11 cellular contexts compared by ENCODE assay signal in genomic region chr4:157115613-157116340, GRCh38. TPM values are rescaled to one million over a fixed set of nuclear protein-coding genes. Genes with fewer than 3 reads are reported as not detected.
DNase-seq lines count a peak whose midpoint lies in the region; ATAC-seq and TF ChIP-seq lines count a peak whose summit lies in the region.
"Had no signal": no experiment of that assay in that cellular context is flagged by ENCODE, and none has a peak within 500 bp of the region (broad histone marks: within the 10 kb centered on the region; RNA-seq: fewer than 3 reads in every experiment).

No MANE protein-coding gene starts in this region.

- H3K27ac Mint-ChIP-seq in type B pancreatic cell = peak overlapping the region; percentile 61
- H3K27ac Mint-ChIP-seq in activated T-helper 2 cell treated with anti-CD3 and anti-CD28 coated beads, Interferon-gamma antibody, Interleukin-2, Interleukin-4, amounts not matched to agents 10 μg/mL and 5 μg/mL and 100 μg/mL, durations not matched to agents 14 hours and 24 hours and 36 hours = no peak overlapping the region
- H3K27ac Mint-ChIP-seq: activated CD4-positive, alpha-beta memory T cell treated with anti-CD3 and anti-CD28 coated beads, Interleukin-2, amount 10 ng/mL, durations not matched to agents 7 days and 5 days; nephron progenitor cell had no signal

- no peak for TF ChIP-seq CTCF in HEK293 (tag by site-specific recombination; IDR thresholded peaks at IDR 0.05)
- no peak for TF ChIP-seq CTCF in type B pancreatic cell (conservative IDR thresholded peaks at IDR 0.05)
- no peak for TF ChIP-seq CTCF in psoas muscle (IDR thresholded peaks at IDR 0.05)

- peak; percentile 45 for DNase-seq in fibroblast of the conjunctiva (ENCODE audit: low read depth)
- DNase-seq in type B pancreatic cell (ENCODE audit: extremely low spot score, unreplicated experiment) = no peak
- no peak for DNase-seq in activated T-helper 2 cell treated with anti-CD3 and anti-CD28 coated beads, Interferon-gamma antibody, Interleukin-2, Interleukin-4, amounts not matched to agents 10 μg/mL and 5 μg/mL and 100 μg/mL, durations not matched to agents 14 hours and 24 hours and 36 hours (ENCODE audit: low spot score)
- no peak for DNase-seq in NCI-H82 (lab: John Stamatoyannopoulos, UW)
- DNase-seq in psoas muscle = no peak
- DNase-seq: activated CD4-positive, alpha-beta memory T cell treated with anti-CD3 and anti-CD28 coated beads, Interleukin-2, amount 10 ng/mL, durations not matched to agents 7 days and 5 days; nephron progenitor cell; stimulated activated CD4-positive, alpha-beta T cell treated with anti-CD3 and anti-CD28 coated beads, Interleukin-2, amount 100 ng/mL, for 24 hours had no signal

- POLR2A ChIA-PET in HEK293 (lab: Yijun Ruan, JAX) = no interaction called here

- no peaks in the 10 kb centered on the region for H3K27me3 ChIP-seq in psoas muscle (ENCODE audit: insufficient read depth in 3 of 3, low read length in 2 of 3)

- no peak overlapping the region for H3K27ac ChIP-seq in HEK293 (ENCODE audit: extremely low read depth, low read depth, low read length)
- no peak overlapping the region for H3K27ac ChIP-seq in psoas muscle
- H3K27ac ChIP-seq: HL-60 had no signal

- ATAC-seq in SK-N-SH treated with all-trans-retinoic acid at 6 μM for 48 hours = peak; percentile 96
- ATAC-seq in psoas muscle = no peak

- intact Hi-C loops in activated T-helper 2 cell treated with anti-CD3 and anti-CD28 coated beads, Interferon-gamma antibody, Interleukin-2, Interleukin-4, amounts not matched to agents 10 μg/mL and 5 μg/mL and 100 μg/mL, durations not matched to agents 14 hours and 24 hours and 36 hours (cut with micrococcal nuclease) = no loop called here
- intact Hi-C loops in psoas muscle (cut with DNase I) = no loop called here

- H3K4me1 ChIP-seq in HEK293 (ENCODE audit: control insufficient read depth, insufficient read depth, low read length) (peaks cover 2% of the 10 kb centered on the region; the same call in 1 of the 2 replicates), psoas muscle (no peaks in the 10 kb centered on the region)

- no peaks in the 10 kb centered on the region for H3K4me1 Mint-ChIP-seq in type B pancreatic cell (ENCODE audit: unreplicated experiment)
- H3K4me1 Mint-ChIP-seq in activated T-helper 2 cell treated with anti-CD3 and anti-CD28 coated beads, Interferon-gamma antibody, Interleukin-2, Interleukin-4, amounts not matched to agents 10 μg/mL and 5 μg/mL and 100 μg/mL, durations not matched to agents 14 hours and 24 hours and 36 hours (ENCODE audit: low read depth) = no peaks in the 10 kb centered on the region
- H3K4me1 Mint-ChIP-seq: activated CD4-positive, alpha-beta memory T cell treated with anti-CD3 and anti-CD28 coated beads, Interleukin-2, amount 10 ng/mL, durations not matched to agents 7 days and 5 days; nephron progenitor cell had no signal

- H3K9me3 ChIP-seq in HEK293 (ENCODE audit: control insufficient read depth, insufficient read depth, low read depth, low read length) (no peaks in the 10 kb centered on the region), psoas muscle (no peaks in the 10 kb centered on the region)

- no peak overlapping the region for H3K4me3 Mint-ChIP-seq in type B pancreatic cell
- no peak overlapping the region for H3K4me3 Mint-ChIP-seq in activated T-helper 2 cell treated with anti-CD3 and anti-CD28 coated beads, Interferon-gamma antibody, Interleukin-2, Interleukin-4, amounts not matched to agents 10 μg/mL and 5 μg/mL and 100 μg/mL, durations not matched to agents 14 hours and 24 hours and 36 hours (ENCODE audit: low read depth)
- H3K4me3 Mint-ChIP-seq: activated CD4-positive, alpha-beta memory T cell treated with anti-CD3 and anti-CD28 coated beads, Interleukin-2, amount 10 ng/mL, durations not matched to agents 7 days and 5 days; nephron progenitor cell had no signal

- H3K36me3 ChIP-seq in HEK293 (ENCODE audit: control insufficient read depth in 2 of 2, insufficient read depth in 1 of 2, low read length in 2 of 2) (no peaks in the 10 kb centered on the region), psoas muscle (ENCODE audit: insufficient read depth in 1 of 2, low read depth in 1 of 2) (no peaks in the 10 kb centered on the region)

- H3K9me3 Mint-ChIP-seq in type B pancreatic cell = no peaks in the 10 kb centered on the region
- no peaks in the 10 kb centered on the region for H3K9me3 Mint-ChIP-seq in activated T-helper 2 cell treated with anti-CD3 and anti-CD28 coated beads, Interferon-gamma antibody, Interleukin-2, Interleukin-4, amounts not matched to agents 10 μg/mL and 5 μg/mL and 100 μg/mL, durations not matched to agents 14 hours and 24 hours and 36 hours
- H3K9me3 Mint-ChIP-seq: nephron progenitor cell had no signal

- WGBS in psoas muscle, 3 donors = 71 to 74% (median 73%) methylated on average over 3 of the region's 3 CpGs

- H3K4me3 ChIP-seq in HEK293 (ENCODE audit: low read depth, low read length) = no peak overlapping the region
- no peak overlapping the region for H3K4me3 ChIP-seq in psoas muscle

- H3K36me3 Mint-ChIP-seq in type B pancreatic cell = no peaks in the 10 kb centered on the region
- no peaks in the 10 kb centered on the region for H3K36me3 Mint-ChIP-seq in activated T-helper 2 cell treated with anti-CD3 and anti-CD28 coated beads, Interferon-gamma antibody, Interleukin-2, Interleukin-4, amounts not matched to agents 10 μg/mL and 5 μg/mL and 100 μg/mL, durations not matched to agents 14 hours and 24 hours and 36 hours (ENCODE audit: low read depth)

- CTCF ChIA-PET in HEK293 (lab: Yijun Ruan, JAX) = interaction anchor here (0.6 kb wide), 1 partner anchor 1486 kb away, joined by 3 read pairs; no protein-coding TSS in a partner anchor

- no peaks in the 10 kb centered on the region for H3K27me3 Mint-ChIP-seq in type B pancreatic cell
- no peaks in the 10 kb centered on the region for H3K27me3 Mint-ChIP-seq in activated T-helper 2 cell treated with anti-CD3 and anti-CD28 coated beads, Interferon-gamma antibody, Interleukin-2, Interleukin-4, amounts not matched to agents 10 μg/mL and 5 μg/mL and 100 μg/mL, durations not matched to agents 14 hours and 24 hours and 36 hours (ENCODE audit: low read depth)
- H3K27me3 Mint-ChIP-seq: activated CD4-positive, alpha-beta memory T cell treated with anti-CD3 and anti-CD28 coated beads, Interleukin-2, amount 10 ng/mL, durations not matched to agents 7 days and 5 days had no signal

TF ChIP-seq in HEK293, 187 proteins besides CTCF, POLR2A, EP300 and RAD21 (continues in another document):
- TF ChIP-seq GLI4 (tag by site-specific recombination; IDR thresholded peaks at IDR 0.05) = no peak
- TF ChIP-seq ZNF571 (tag by site-specific recombination; IDR thresholded peaks at IDR 0.05) = no peak
- TF ChIP-seq, protein P1, sequence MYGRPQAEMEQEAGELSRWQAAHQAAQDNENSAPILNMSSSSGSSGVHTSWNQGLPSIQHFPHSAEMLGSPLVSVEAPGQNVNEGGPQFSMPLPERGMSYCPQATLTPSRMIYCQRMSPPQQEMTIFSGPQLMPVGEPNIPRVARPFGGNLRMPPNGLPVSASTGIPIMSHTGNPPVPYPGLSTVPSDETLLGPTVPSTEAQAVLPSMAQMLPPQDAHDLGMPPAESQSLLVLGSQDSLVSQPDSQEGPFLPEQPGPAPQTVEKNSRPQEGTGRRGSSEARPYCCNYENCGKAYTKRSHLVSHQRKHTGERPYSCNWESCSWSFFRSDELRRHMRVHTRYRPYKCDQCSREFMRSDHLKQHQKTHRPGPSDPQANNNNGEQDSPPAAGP (tag by site-specific recombination; IDR thresholded peaks at IDR 0.05) = no peak
- TF ChIP-seq ZNF37A (tag by site-specific recombination; IDR thresholded peaks at IDR 0.05) = no peak
- no peak for TF ChIP-seq ZNF175 (tag by site-specific recombination; IDR thresholded peaks at IDR 0.05)
- no peak for TF ChIP-seq REPIN1 (tag by site-specific recombination; IDR thresholded peaks at IDR 0.05; ENCODE audit: low read depth)
- TF ChIP-seq ZNF211 (tag by site-specific recombination; IDR thresholded peaks at IDR 0.05; ENCODE audit: low read depth) = no peak
- TF ChIP-seq ZNF777 (tag by site-specific recombination; IDR thresholded peaks at IDR 0.05; ENCODE audit: borderline replicate concordance) = no peak
- TF ChIP-seq ZEB2 (tag by site-specific recombination; IDR thresholded peaks at IDR 0.05) = 0 out of 2 replicates have a peak, but pooled peaks have one; percentile 26
- no peak for TF ChIP-seq ZXDB (tag by site-specific recombination; IDR thresholded peaks at IDR 0.05)

TF ChIP-seq in SK-N-SH treated with all-trans-retinoic acid at 6 μM for 48 hours, 23 proteins besides CTCF, POLR2A, EP300 and RAD21:
- peak; percentile 85 for TF ChIP-seq ISL1 (CRISPR knock-in tag; IDR thresholded peaks at IDR 0.05)
- TF ChIP-seq ESRRG (CRISPR knock-in tag; IDR thresholded peaks at IDR 0.05) = no peak
- no peak for TF ChIP-seq CSDC2 (CRISPR knock-in tag; IDR thresholded peaks at IDR 0.05)
- TF ChIP-seq, protein P2, sequence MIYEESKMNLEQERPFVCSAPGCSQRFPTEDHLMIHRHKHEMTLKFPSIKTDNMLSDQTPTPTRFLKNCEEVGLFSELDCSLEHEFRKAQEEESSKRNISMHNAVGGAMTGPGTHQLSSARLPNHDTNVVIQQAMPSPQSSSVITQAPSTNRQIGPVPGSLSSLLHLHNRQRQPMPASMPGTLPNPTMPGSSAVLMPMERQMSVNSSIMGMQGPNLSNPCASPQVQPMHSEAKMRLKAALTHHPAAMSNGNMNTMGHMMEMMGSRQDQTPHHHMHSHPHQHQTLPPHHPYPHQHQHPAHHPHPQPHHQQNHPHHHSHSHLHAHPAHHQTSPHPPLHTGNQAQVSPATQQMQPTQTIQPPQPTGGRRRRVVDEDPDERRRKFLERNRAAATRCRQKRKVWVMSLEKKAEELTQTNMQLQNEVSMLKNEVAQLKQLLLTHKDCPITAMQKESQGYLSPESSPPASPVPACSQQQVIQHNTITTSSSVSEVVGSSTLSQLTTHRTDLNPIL (CRISPR knock-in tag; IDR thresholded peaks at IDR 0.05; ENCODE audit: low read depth) = peak; percentile 83; the same call in 1 of the 2 replicates
- no peak for TF ChIP-seq ZNF70 (CRISPR knock-in tag; IDR thresholded peaks at IDR 0.05)

RNA-seq across cellular contexts. Expression of gene GLRB, which starts 39.8 kb away (rescaled TPM):
- 5.0 and 5.2 TPM in 2 replicates for total RNA-seq in type B pancreatic cell (ENCODE audit: low replicate concordance)
- not detected in 2 replicates for total RNA-seq in activated T-helper 2 cell treated with anti-CD3 and anti-CD28 coated beads, Interferon-gamma antibody, Interleukin-2, Interleukin-4, amounts not matched to agents 10 μg/mL and 5 μg/mL and 100 μg/mL, durations not matched to agents 14 hours and 24 hours and 36 hours
- total RNA-seq in psoas muscle = 1 to 10 TPM; 1.2 to 5.6 (median 3.0) TPM
- 1 to 10 TPM; 1.2 to 3.8 (median 1.4) TPM for polyA plus RNA-seq in psoas muscle
- total RNA-seq: activated CD4-positive, alpha-beta memory T cell treated with anti-CD3 and anti-CD28 coated beads, Interleukin-2, amount 10 ng/mL, durations not matched to agents 7 days and 5 days had no signal
